In the genomic region with DNA sequence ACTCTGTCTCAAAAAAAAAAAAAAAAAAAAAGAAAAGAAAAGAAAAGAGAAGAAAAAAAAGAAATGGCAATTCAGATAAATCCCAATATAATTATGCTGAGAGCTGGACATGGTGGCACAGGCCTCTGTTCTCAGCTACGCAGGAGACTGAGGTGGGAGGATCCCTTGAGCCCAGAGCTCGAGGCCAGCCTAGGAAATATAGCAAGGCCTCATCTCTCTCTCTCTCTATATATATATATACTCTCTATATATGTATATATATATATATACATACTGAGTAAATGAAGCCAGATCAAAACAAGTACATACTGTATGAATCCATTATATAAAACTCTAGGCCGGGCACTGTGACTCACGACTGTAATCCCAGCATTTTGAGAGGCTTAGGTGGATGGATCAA, we compare ENCODE assay signal across 28 cellular contexts. TPM values are rescaled to one million over a fixed set of nuclear protein-coding genes. Genes with fewer than 3 reads are reported as not detected.
"Had no signal": no experiment of that assay in that cellular context is flagged by ENCODE, and none has a peak within 500 bp of the region (broad histone marks: within the 10 kb centered on the region; RNA-seq: fewer than 3 reads in every experiment).

No MANE protein-coding gene starts in this region.

- H3K27ac ChIP-seq: stomach, suprapubic skin, testis, thoracic aorta, thyroid gland, tibial artery, tibial nerve, transverse colon, upper lobe of left lung, upper lobe of right lung, uterus, vagina had no signal

- DNase-seq: stimulated activated CD4-positive, alpha-beta T cell treated with anti-CD3 and anti-CD28 coated beads, Interleukin-2, amount 100 ng/mL, for 48 hours; stimulated activated CD4-positive, alpha-beta T cell treated with anti-CD3 and anti-CD28 coated beads, Interleukin-4, amount 100 ng/mL, for 1 hour; stimulated activated CD4-positive, alpha-beta T cell treated with anti-CD3 and anti-CD28 coated beads, Interleukin-4, amount 100 ng/mL, for 24 hours; stimulated activated CD4-positive, alpha-beta T cell treated with anti-CD3 and anti-CD28 coated beads, Interleukin-4, amount 100 ng/mL, for 4 hours; stimulated activated CD8-positive, alpha-beta memory T cell treated with anti-CD3 and anti-CD28 coated beads, Interleukin-4, amount 100 ng/mL, for 48 hours; stimulated activated naive B cell treated with anti-CD40 and anti-IgM and Interleukin-4, amounts not matched to agents 10 μg/mL and 1 μg/mL and 100 μg/mL, for 72 hours; stimulated activated naive CD4-positive, alpha-beta T cell; stimulated activated naive CD4-positive, alpha-beta T cell treated with Interleukin-2 at 50 U/mL for 16 hours; stimulated activated naive CD8-positive, alpha-beta T cell treated with anti-CD3 and anti-CD28 coated beads, Interleukin-15, amount 100 ng/mL, for 72 hours; stimulated activated naive CD8-positive, alpha-beta T cell treated with anti-CD3 and anti-CD28 coated beads, Interleukin-15, Interleukin-2, amounts not matched to agents 100 U/mL and 50 U/mL, for 24 hours; stomach; substantia nigra; testis; thyroid gland; tibial artery; transverse colon; upper lobe of left lung; upper lobe of right lung; uterus had no signal

- H3K36me3 ChIP-seq: stomach, suprapubic skin, thoracic aorta, thyroid gland, tibial artery, tibial nerve, transverse colon, upper lobe of left lung, upper lobe of right lung, uterus, vagina had no signal

- H3K4me3 Mint-ChIP-seq: stimulated activated effector memory CD8-positive, alpha-beta T cell treated with anti-CD3 and anti-CD28 coated beads, Interleukin-12 subunit alpha, Interleukin-12 subunit beta, amount 100 ng/mL, for 72 hours; stimulated activated memory B cell treated with anti-CD40 and anti-IgM and Interleukin-4, amounts not matched to agents 10 μg/mL and 1 μg/mL and 100 μg/mL, for 72 hours; stimulated activated naive B cell treated with anti-CD40 and anti-IgM and Interleukin-4, amounts not matched to agents 10 μg/mL and 1 μg/mL and 100 μg/mL, for 72 hours; stimulated activated naive CD8-positive, alpha-beta T cell treated with anti-CD3 and anti-CD28 coated beads, Interleukin-15, amount 100 ng/mL, for 72 hours; stimulated activated naive CD8-positive, alpha-beta T cell treated with anti-CD3 and anti-CD28 coated beads, Interleukin-15, Interleukin-2, amounts not matched to agents 100 ng/mL and 50 ng/mL, for 24 hours; type B pancreatic cell had no signal

- H3K4me1 Mint-ChIP-seq: stimulated activated effector memory CD8-positive, alpha-beta T cell treated with anti-CD3 and anti-CD28 coated beads, Interleukin-12 subunit alpha, Interleukin-12 subunit beta, amount 100 ng/mL, for 72 hours; stimulated activated memory B cell treated with anti-CD40 and anti-IgM and Interleukin-4, amounts not matched to agents 10 μg/mL and 1 μg/mL and 100 μg/mL, for 72 hours; stimulated activated naive B cell treated with anti-CD40 and anti-IgM and Interleukin-4, amounts not matched to agents 10 μg/mL and 1 μg/mL and 100 μg/mL, for 72 hours; stimulated activated naive CD8-positive, alpha-beta T cell treated with anti-CD3 and anti-CD28 coated beads, Interleukin-15, amount 100 ng/mL, for 72 hours had no signal

- H3K27me3 ChIP-seq: stomach, testis, thyroid gland, tibial artery, tibial nerve, transverse colon, upper lobe of left lung, upper lobe of right lung, uterus, vagina had no signal

- H3K27ac Mint-ChIP-seq: stimulated activated effector memory CD8-positive, alpha-beta T cell treated with anti-CD3 and anti-CD28 coated beads, Interleukin-12 subunit alpha, Interleukin-12 subunit beta, amount 100 ng/mL, for 72 hours; stimulated activated memory B cell treated with anti-CD40 and anti-IgM and Interleukin-4, amounts not matched to agents 10 μg/mL and 1 μg/mL and 100 μg/mL, for 72 hours; stimulated activated naive B cell treated with anti-CD40 and anti-IgM and Interleukin-4, amounts not matched to agents 10 μg/mL and 1 μg/mL and 100 μg/mL, for 72 hours; stimulated activated naive CD8-positive, alpha-beta T cell treated with anti-CD3 and anti-CD28 coated beads, Interleukin-15, amount 100 ng/mL, for 72 hours; stimulated activated naive CD8-positive, alpha-beta T cell treated with anti-CD3 and anti-CD28 coated beads, Interleukin-15, Interleukin-2, amounts not matched to agents 100 ng/mL and 50 ng/mL, for 24 hours; type B pancreatic cell had no signal

- H3K27me3 Mint-ChIP-seq: stimulated activated naive CD8-positive, alpha-beta T cell treated with anti-CD3 and anti-CD28 coated beads, Interleukin-15, Interleukin-2, amounts not matched to agents 100 ng/mL and 50 ng/mL, for 24 hours; type B pancreatic cell had no signal

- H3K9me3 ChIP-seq: stomach, suprapubic skin, testis, thoracic aorta, thyroid gland, tibial artery, tibial nerve, transverse colon, upper lobe of left lung, upper lobe of right lung, uterus, vagina had no signal

- H3K36me3 Mint-ChIP-seq: stimulated activated effector memory CD8-positive, alpha-beta T cell treated with anti-CD3 and anti-CD28 coated beads, Interleukin-12 subunit alpha, Interleukin-12 subunit beta, amount 100 ng/mL, for 72 hours; stimulated activated memory B cell treated with anti-CD40 and anti-IgM and Interleukin-4, amounts not matched to agents 10 μg/mL and 1 μg/mL and 100 μg/mL, for 72 hours; stimulated activated naive B cell treated with anti-CD40 and anti-IgM and Interleukin-4, amounts not matched to agents 10 μg/mL and 1 μg/mL and 100 μg/mL, for 72 hours; type B pancreatic cell had no signal

- H3K4me1 ChIP-seq: testis, uterus had no signal

- H3K9me3 Mint-ChIP-seq: stimulated activated memory B cell treated with anti-CD40 and anti-IgM and Interleukin-4, amounts not matched to agents 10 μg/mL and 1 μg/mL and 100 μg/mL, for 72 hours; stimulated activated naive CD8-positive, alpha-beta T cell treated with anti-CD3 and anti-CD28 coated beads, Interleukin-15, amount 100 ng/mL, for 72 hours; stimulated activated naive CD8-positive, alpha-beta T cell treated with anti-CD3 and anti-CD28 coated beads, Interleukin-15, Interleukin-2, amounts not matched to agents 100 ng/mL and 50 ng/mL, for 24 hours had no signal

- H3K4me3 ChIP-seq: stomach, suprapubic skin, testis, thoracic aorta, thyroid gland, tibial artery, tibial nerve, transverse colon, upper lobe of left lung, upper lobe of right lung, uterus, vagina had no signal

RNA-seq across cellular contexts. Expression of a gene that starts 30.6 kb away (rescaled TPM):
- total RNA-seq: subcutaneous adipose tissue had no signal
